In genomic region chr10:73848821-73849489, GRCh38 we compare ENCODE assay signal across 8 cellular contexts. TPM values are rescaled to one million over a fixed set of nuclear protein-coding genes. Genes with fewer than 3 reads are reported as not detected.
DNase-seq lines count a peak whose midpoint lies in the region; ATAC-seq and TF ChIP-seq lines count a peak whose summit lies in the region.

No MANE protein-coding gene starts in this region.

- H3K4me1 ChIP-seq in PC-3 (ENCODE audit: insufficient read depth, low read length) = no peaks in the 10 kb centered on the region

- no peaks in the 10 kb centered on the region for H3K9me2 ChIP-seq in PC-3 (replicated peaks; ENCODE audit: low read length)

- no TSS peak for BruUV-seq in Calu3 (replicated peaks; lab: Mats Ljungman, UMichigan)
- no TSS peak for BruUV-seq in PC-3 (replicated peaks; lab: Mats Ljungman, UMichigan)

- H3K27ac ChIP-seq in PC-3 (ENCODE audit: low read length) = no peak overlapping the region

- no peak overlapping the region for H3K4me3 ChIP-seq in PC-3 (ENCODE audit: low read length)

- no peak overlapping the region for H3K4me2 ChIP-seq in PC-3 (ENCODE audit: low read length)

- no peaks in the 10 kb centered on the region for H3K9me3 Mint-ChIP-seq in Calu3 (ENCODE audit: low read depth, unreplicated experiment)
- no peaks in the 10 kb centered on the region for H3K9me3 Mint-ChIP-seq in activated T-cell treated with anti-CD3 and anti-CD28 coated beads, Interleukin-2, amount 50 U/mL, for 4 hours
- H3K9me3 Mint-ChIP-seq in natural killer cell treated with Interleukin-12 subunit alpha and Interleukin-12 subunit beta and Interleukin-15 and Interleukin-18, amount 100 ng/mL, for 72 hours = no peaks in the 10 kb centered on the region
- H3K9me3 Mint-ChIP-seq in stimulated activated naive B cell treated with anti-CD40 and anti-IgM and Interleukin-4, amounts not matched to agents 10 μg/mL and 1 μg/mL and 100 μg/mL, for 72 hours = no peaks in the 10 kb centered on the region

- no peak overlapping the region for H3K9ac ChIP-seq in PC-3 (ENCODE audit: low read length)

- peaks cover 5% of the 10 kb centered on the region for H3F3A ChIP-seq in PC-3 (ENCODE audit: low read length, unreplicated experiment)

- intact Hi-C loops in Calu3 (cut with micrococcal nuclease; ENCODE audit: unreplicated experiment) = loop anchor here (2.0 kb wide), 1 partner anchor 30 kb away; no protein-coding TSS in a partner anchor
- intact Hi-C loops in PC-3 (cut with micrococcal nuclease) = loop anchor here (1.0 to 5.0 kb wide), 7 partner anchors 30 to 383 kb away; no protein-coding TSS in a partner anchor

- H2AFZ ChIP-seq in PC-3 (ENCODE audit: low read length) = no peak overlapping the region

- H3K4me1 Mint-ChIP-seq in Calu3 (ENCODE audit: low read depth, unreplicated experiment) = peaks cover 1% of the 10 kb centered on the region
- peaks cover 10% of the 10 kb centered on the region for H3K4me1 Mint-ChIP-seq in activated T-cell treated with anti-CD3 and anti-CD28 coated beads, Interleukin-2, amount 50 U/mL, for 4 hours (ENCODE audit: low read depth)
- H3K4me1 Mint-ChIP-seq in natural killer cell treated with Interleukin-12 subunit alpha and Interleukin-12 subunit beta and Interleukin-15 and Interleukin-18, amount 100 ng/mL, for 72 hours (ENCODE audit: low read depth in 2 of 2) = peaks cover 10 to 13% of the 10 kb centered on the region in 2 donors
- H3K4me1 Mint-ChIP-seq in stimulated activated naive B cell treated with anti-CD40 and anti-IgM and Interleukin-4, amounts not matched to agents 10 μg/mL and 1 μg/mL and 100 μg/mL, for 72 hours = peaks cover 15 to 23% of the 10 kb centered on the region in 2 donors

- peaks cover 79% of the 10 kb centered on the region for H3K36me3 ChIP-seq in PC-3 (ENCODE audit: low read depth, low read length)

- peak; percentile 96 for ATAC-seq in PC-3
- peak; percentile 99 for ATAC-seq in activated T-cell treated with anti-CD3 and anti-CD28 coated beads, Interleukin-2, amount 50 U/mL, for 4 hours
- ATAC-seq in natural killer cell treated with Interleukin-12 subunit alpha and Interleukin-12 subunit beta and Interleukin-15 and Interleukin-18, amount 100 ng/mL, for 72 hours = peak; percentile 99
- peak; percentile 100 for ATAC-seq in stimulated activated naive B cell treated with anti-CD40 and anti-IgM and Interleukin-4, amounts not matched to agents 10 μg/mL and 1 μg/mL and 100 μg/mL, for 72 hours (replicated peaks)

- H3K27ac Mint-ChIP-seq in Calu3 (ENCODE audit: unreplicated experiment) = no peak overlapping the region
- H3K27ac Mint-ChIP-seq in natural killer cell treated with Interleukin-12 subunit alpha and Interleukin-12 subunit beta and Interleukin-15 and Interleukin-18, amount 100 ng/mL, for 72 hours = peak overlapping the region; percentile 17 to 38
- peak overlapping the region; percentile 90 for H3K27ac Mint-ChIP-seq in stimulated activated naive B cell treated with anti-CD40 and anti-IgM and Interleukin-4, amounts not matched to agents 10 μg/mL and 1 μg/mL and 100 μg/mL, for 72 hours

- peaks cover 50% of the 10 kb centered on the region for H3K36me3 Mint-ChIP-seq in Calu3 (ENCODE audit: insufficient read depth, unreplicated experiment)
- H3K36me3 Mint-ChIP-seq in activated T-cell treated with anti-CD3 and anti-CD28 coated beads, Interleukin-2, amount 50 U/mL, for 4 hours (ENCODE audit: insufficient read depth) = peaks cover 40% of the 10 kb centered on the region
- peaks cover 13% of the 10 kb centered on the region for H3K36me3 Mint-ChIP-seq in natural killer cell treated with Interleukin-12 subunit alpha and Interleukin-12 subunit beta and Interleukin-15 and Interleukin-18, amount 100 ng/mL, for 72 hours
- H3K36me3 Mint-ChIP-seq in stimulated activated naive B cell treated with anti-CD40 and anti-IgM and Interleukin-4, amounts not matched to agents 10 μg/mL and 1 μg/mL and 100 μg/mL, for 72 hours = peaks cover 46 to 71% of the 10 kb centered on the region in 2 donors

- peaks cover 3% of the 10 kb centered on the region; the same call in 1 of the 2 replicates for H3K79me2 ChIP-seq in PC-3 (ENCODE audit: low read length)

- no peaks in the 10 kb centered on the region for H3K27me3 ChIP-seq in PC-3 (ENCODE audit: low read length)

- TF ChIP-seq CTCF in Calu3 (IDR thresholded peaks at IDR 0.05; ENCODE audit: unreplicated experiment) (peak; percentile 99), GM20000 (IDR thresholded peaks at IDR 0.05; ENCODE audit: extremely low read depth, missing control alignments) (peak; percentile 95), PC-3 (conservative IDR thresholded peaks at IDR 0.05; ENCODE audit: low read depth, low read length) (peak; percentile 100)

- CTCF ChIA-PET in Calu3 (lab: Charles Lee) = interaction anchor here (1.3 to 3.3 kb wide), 2 partner anchors 30 to 39 kb away, joined by 3 to 20 read pairs; no protein-coding TSS in a partner anchor
- CTCF ChIA-PET in PC-3 (lab: Charles Lee) = interaction anchor here (0.6 to 1.4 kb wide), 5 partner anchors 15 to 298 kb away, joined by 3 to 19 read pairs (median 5); no protein-coding TSS in a partner anchor

- H3K9me3 ChIP-seq in PC-3 (ENCODE audit: low read length) = no peaks in the 10 kb centered on the region

- H3K27me3 Mint-ChIP-seq in Calu3 (ENCODE audit: unreplicated experiment) = no peaks in the 10 kb centered on the region
- H3K27me3 Mint-ChIP-seq in activated T-cell treated with anti-CD3 and anti-CD28 coated beads, Interleukin-2, amount 50 U/mL, for 4 hours (ENCODE audit: low read depth) = no peaks in the 10 kb centered on the region
- H3K27me3 Mint-ChIP-seq in natural killer cell treated with Interleukin-12 subunit alpha and Interleukin-12 subunit beta and Interleukin-15 and Interleukin-18, amount 100 ng/mL, for 72 hours = no peaks in the 10 kb centered on the region
- no peaks in the 10 kb centered on the region for H3K27me3 Mint-ChIP-seq in stimulated activated naive B cell treated with anti-CD40 and anti-IgM and Interleukin-4, amounts not matched to agents 10 μg/mL and 1 μg/mL and 100 μg/mL, for 72 hours

- POLR2A ChIA-PET in PC-3 (lab: Charles Lee; ENCODE audit: unreplicated experiment) = no interaction called here

- DNase-seq in Calu3 (peak; percentile 91), GM20000 (ENCODE audit: low spot score) (peak; percentile 93), HS-27A (ENCODE audit: low read depth) (peak; percentile 15), PC-3 (peak; percentile 100), fibroblast of gingiva (ENCODE audit: low read depth) (peak; percentile 70)
- DNase-seq in activated T-cell treated with anti-CD3 and anti-CD28 coated beads, Interleukin-2, amount 50 U/mL, for 4 hours = peak; percentile 95
- DNase-seq in natural killer cell treated with Interleukin-12 subunit alpha and Interleukin-12 subunit beta and Interleukin-15 and Interleukin-18, amount 100 ng/mL, for 72 hours (ENCODE audit: low spot score) = peak; percentile 92
- peak; percentile 88 for DNase-seq in stimulated activated naive B cell treated with anti-CD40 and anti-IgM and Interleukin-4, amounts not matched to agents 10 μg/mL and 1 μg/mL and 100 μg/mL, for 72 hours

- H4K20me1 ChIP-seq in PC-3 (ENCODE audit: low read length) = peaks cover 9% of the 10 kb centered on the region

- no peak overlapping the region for H3K4me3 Mint-ChIP-seq in Calu3 (ENCODE audit: low read depth, unreplicated experiment)
- no peak overlapping the region for H3K4me3 Mint-ChIP-seq in activated T-cell treated with anti-CD3 and anti-CD28 coated beads, Interleukin-2, amount 50 U/mL, for 4 hours
- peak overlapping the region; percentile 30 for H3K4me3 Mint-ChIP-seq in natural killer cell treated with Interleukin-12 subunit alpha and Interleukin-12 subunit beta and Interleukin-15 and Interleukin-18, amount 100 ng/mL, for 72 hours
- H3K4me3 Mint-ChIP-seq in stimulated activated naive B cell treated with anti-CD40 and anti-IgM and Interleukin-4, amounts not matched to agents 10 μg/mL and 1 μg/mL and 100 μg/mL, for 72 hours = peak overlapping the region; percentile 30 to 50

RNA-seq across cellular contexts. Expression of gene CAMK2G, which starts 25.4 kb away (rescaled TPM):
- 58.1 and 58.9 TPM in 2 replicates for total RNA-seq in Calu3 (2022)
- 170 and 179 TPM in 2 replicates for total RNA-seq in PC-3 (2014; rRNA removed)
- total RNA-seq in activated T-cell treated with anti-CD3 and anti-CD28 coated beads, Interleukin-2, amount 50 U/mL, for 4 hours = 10 to 100 TPM; 14.5 to 20.7 (median 16.6) TPM
- 10 to 100 TPM in 1 of 2 donors, 1 to 10 TPM in 1; 6.9 to 15.3 TPM for total RNA-seq in natural killer cell treated with Interleukin-12 subunit alpha and Interleukin-12 subunit beta and Interleukin-15 and Interleukin-18, amount 100 ng/mL, for 72 hours

RNA-seq across cellular contexts. Expression of gene NDST2, which starts 37.6 kb away (rescaled TPM):
- total RNA-seq in Calu3 (2022) = 24.8 and 26.7 TPM in 2 replicates
- total RNA-seq in PC-3 (2014; rRNA removed) = 53.0 and 89.9 TPM in 2 replicates
- total RNA-seq in activated T-cell treated with anti-CD3 and anti-CD28 coated beads, Interleukin-2, amount 50 U/mL, for 4 hours = 10 to 100 TPM; 51.1 to 67.1 (median 58.7) TPM
- total RNA-seq in natural killer cell treated with Interleukin-12 subunit alpha and Interleukin-12 subunit beta and Interleukin-15 and Interleukin-18, amount 100 ng/mL, for 72 hours = 10 to 100 TPM; 42.8 to 83.3 TPM

Comparison
In these comparisons a context has a peak if more than half of its experiments do, and no peak if none do; other contexts are left out.
1. DNase-seq: peak in every context shown above with its lines; median percentile 100 in PC-3; 95 in activated T-cell treated with anti-CD3 and anti-CD28 coated beads, Interleukin-2, amount 50 U/mL, for 4 hours; 93 in GM20000; 92 in natural killer cell treated with Interleukin-12 subunit alpha and Interleukin-12 subunit beta and Interleukin-15 and Interleukin-18, amount 100 ng/mL, for 72 hours; 91 in Calu3; 88 in stimulated activated naive B cell treated with anti-CD40 and anti-IgM and Interleukin-4, amounts not matched to agents 10 μg/mL and 1 μg/mL and 100 μg/mL, for 72 hours; 70 in fibroblast of gingiva; 15 in HS-27A.
2. H3K4me3 Mint-ChIP-seq: peak in natural killer cell treated with Interleukin-12 subunit alpha and Interleukin-12 subunit beta and Interleukin-15 and Interleukin-18, amount 100 ng/mL, for 72 hours (single experiment) and stimulated activated naive B cell treated with anti-CD40 and anti-IgM and Interleukin-4, amounts not matched to agents 10 μg/mL and 1 μg/mL and 100 μg/mL, for 72 hours (2 of 2); none in Calu3 (single experiment) and activated T-cell treated with anti-CD3 and anti-CD28 coated beads, Interleukin-2, amount 50 U/mL, for 4 hours (single experiment).
3. Peak in every context shown above with its lines, with median percentiles within 50 percentile points of each other: CTCF ChIP-seq and ATAC-seq.